30 cellular contexts compared by ENCODE assay signal in the genomic region with DNA sequence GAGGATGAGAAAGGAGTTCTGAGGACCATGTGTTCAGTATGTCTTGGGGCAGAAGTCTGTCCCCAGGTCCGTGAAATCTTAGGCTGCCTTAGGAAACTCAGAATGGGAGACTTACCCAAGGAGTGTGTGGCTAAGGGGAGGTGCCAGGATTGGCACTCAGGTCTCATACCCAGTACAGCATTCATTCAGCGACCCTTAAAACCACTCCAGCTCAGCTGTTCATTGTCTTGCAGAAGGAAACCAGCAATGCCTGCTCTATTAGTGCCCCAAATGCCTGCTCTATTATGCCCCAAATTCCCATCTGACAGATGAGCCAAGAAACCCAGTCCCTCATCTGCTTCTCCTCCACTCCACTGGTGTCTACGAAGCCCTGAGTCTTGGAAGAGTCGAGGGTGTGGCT.
DNase-seq lines count a peak whose midpoint lies in the region; ATAC-seq and TF ChIP-seq lines count a peak whose summit lies in the region.
"Had no signal": no experiment of that assay in that cellular context is flagged by ENCODE, and none has a peak within 500 bp of the region (broad histone marks: within the 10 kb centered on the region; RNA-seq: fewer than 3 reads in every experiment).

No MANE protein-coding gene starts in this region.

- H3K4me3 ChIP-seq in tibial nerve: no peak overlapping the region
- H3K4me3 ChIP-seq: cardiac muscle cell, hepatocyte, pancreas, Peyer's patch had no signal

- DNase-seq in NCI-H446 (lab: John Stamatoyannopoulos, UW) (peak; percentile 26 to 47), NCI-H446 treated with DMSO at 0.1 percent for 48 hours (lab: John Stamatoyannopoulos, UW) (no peak), myocyte (ENCODE audit: low read depth) (peak; percentile 74), tibial nerve (ENCODE audit: low spot score in 2 of 2) (no peak), GM19238 (ENCODE audit: insufficient read length, low spot score) (no peak), CD1c-positive myeloid dendritic cell (ENCODE audit: extremely low spot score) (no peak)
- DNase-seq: 8988T; activated CD4-positive, alpha-beta T cell treated with anti-CD3 and anti-CD28 coated beads for 48 hours; activated CD8-positive, alpha-beta memory T cell treated with anti-CD3 and anti-CD28 coated beads for 24 hours; activated effector memory CD4-positive, alpha-beta T cell treated with Interleukin-2 at 50 U/mL for 16 hours; aorta; Caco-2; DMS79 treated with DMSO at 0.1 percent for 48 hours; GDM1; GOT3; NCI-H1436 treated with DMSO at 0.1 percent for 48 hours; NCI-H2081 treated with DMSO at 0.1 percent for 48 hours; NCI-H345; NCI-H748 treated with DMSO at 0.1 percent for 48 hours; Peyer's patch; SIG-M5; stimulated activated CD4-positive, alpha-beta T cell treated with anti-CD3 and anti-CD28 coated beads, Interleukin-2, amount 100 ng/mL, for 24 hours; trophoblast cell had no signal

- no peaks in the 10 kb centered on the region for H3K27me3 ChIP-seq in tibial nerve
- H3K27me3 ChIP-seq: cardiac muscle cell, hepatocyte, pancreas, Peyer's patch had no signal

- no peaks in the 10 kb centered on the region for H3K36me3 ChIP-seq in tibial nerve
- H3K36me3 ChIP-seq: cardiac muscle cell, pancreas, Peyer's patch had no signal

- H3K27ac ChIP-seq in cingulate gyrus (ENCODE audit: low read depth, low read length) (peak overlapping the region; percentile 54), tibial nerve (peak overlapping the region in 3 of 4 donors; percentile 37 to 90 (median 77))
- H3K27ac ChIP-seq: C4-2B, cardiac muscle cell, hepatocyte, pancreas had no signal

- TF ChIP-seq EP300 in tibial nerve (IDR thresholded peaks at IDR 0.05): no peak

- no peaks in the 10 kb centered on the region for H3K9me3 ChIP-seq in tibial nerve
- H3K9me3 ChIP-seq: Caco-2, pancreas, Peyer's patch had no signal

- TF ChIP-seq CTCF in tibial nerve (IDR thresholded peaks at IDR 0.05): no peak

- WGBS in tibial nerve, 2 donors: 72 to 80% methylated on average over 4 of the region's 4 CpGs

- no peak for TF ChIP-seq POLR2A in tibial nerve (IDR thresholded peaks at IDR 0.05)

- H3K4me1 ChIP-seq in tibial nerve: peaks cover 5 to 100% (median 59%) of the 10 kb centered on the region in 4 donors

- no peak for ATAC-seq in GM19324 (IDR thresholded peaks at IDR 0.05; ENCODE audit: low FRiP score, unreplicated experiment)
- ATAC-seq: activated naive CD4-positive, alpha-beta T cell treated with anti-CD3 and anti-CD28 coated beads, Interleukin-2, amount 50 U/mL, for 72 hours; pancreas had no signal

Comparison
In these comparisons a context has a peak if more than half of its experiments do, and no peak if none do; other contexts are left out.
1. DNase-seq: peak in NCI-H446 (2 of 2) and myocyte (single experiment); none in NCI-H446 treated with DMSO at 0.1 percent for 48 hours (single experiment), tibial nerve (0 of 2), GM19238 (single experiment) and CD1c-positive myeloid dendritic cell (single experiment).